13 cellular contexts compared by ENCODE assay signal in the genomic region with DNA sequence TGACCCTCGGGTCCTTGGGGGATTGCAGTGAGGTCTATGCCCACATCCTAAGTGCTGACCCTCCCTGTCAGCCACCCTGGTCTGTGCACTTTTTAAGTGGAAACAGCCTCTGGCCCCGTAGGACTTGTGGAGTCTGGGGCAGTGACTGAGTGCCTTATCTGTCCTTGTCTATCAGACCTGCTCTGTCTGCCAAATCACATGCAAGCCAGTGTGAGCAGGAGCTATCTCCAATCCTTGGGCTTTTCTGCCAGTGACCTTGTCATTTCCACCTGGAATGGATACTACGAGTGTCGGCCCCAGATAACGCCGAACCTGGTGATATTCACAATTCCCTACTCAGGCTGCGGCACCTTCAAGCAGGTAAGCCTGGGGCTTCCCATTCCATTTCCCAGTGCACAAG.
"Had no signal": no experiment of that assay in that cellular context is flagged by ENCODE, and none has a peak within 500 bp of the region (broad histone marks: within the 10 kb centered on the region; RNA-seq: fewer than 3 reads in every experiment).

No MANE protein-coding gene starts in this region.

- ATAC-seq: foreskin keratinocyte; natural killer cell treated with Interleukin-12 subunit alpha and Interleukin-12 subunit beta and Interleukin-15 and Interleukin-18, amount 100 ng/mL, for 72 hours; T-cell had no signal

- H3K27ac ChIP-seq: colonic mucosa, foreskin keratinocyte, skin epidermis had no signal

- H3K9me3 ChIP-seq: colonic mucosa had no signal

- H3K4me1 ChIP-seq: colonic mucosa, foreskin keratinocyte had no signal

- DNase-seq: activated B cell treated with CpG ODN at 0.5 μM for 24 hours; activated CD4-positive, alpha-beta memory T cell treated with anti-CD3 and anti-CD28 coated beads for 36 hours; activated CD4-positive, alpha-beta T cell treated with anti-CD3 and anti-CD28 coated beads for 4 hours; activated naive CD4-positive, alpha-beta T cell treated with Interleukin-2 at 50 U/mL for 16 hours; activated T-cell treated with anti-CD3 and anti-CD28 coated beads for 4 hours; colonic mucosa; foreskin keratinocyte; glutamatergic neuron; kidney; stimulated activated CD4-positive, alpha-beta T cell treated with anti-CD3 and anti-CD28 coated beads, Interleukin-4, amount 100 ng/mL, for 1 hour; T-cell had no signal

- H3K4me3 ChIP-seq: colonic mucosa, skin epidermis had no signal

- H3K36me3 ChIP-seq: colonic mucosa had no signal

- H3K27me3 ChIP-seq: colonic mucosa had no signal
